6 cellular contexts compared by ENCODE assay signal in genomic region chr9:97214556-97214955, GRCh38.
DNase-seq lines count a peak whose midpoint lies in the region; FAIRE-seq and TF ChIP-seq lines count a peak whose summit lies in the region.
"Not testable (repeated sequence)": the region's sequence is repeated elsewhere in the genome, so short reads cannot be mapped to it uniquely, and the experiment has no call there.

No MANE protein-coding gene starts in this region.

- not testable (repeated sequence) for H3K79me1 ChIP-seq in H1 (ENCODE audit: low read depth, low read length)

- peaks cover 7 to 64% of the 10 kb centered on the region in 2 experiments; a peak in 3 of 4 replicates for H3K79me2 ChIP-seq in H1 (ENCODE audit: control insufficient read depth in 1 of 2, insufficient read depth in 2 of 2, low read length in 2 of 2)

- H3K56ac ChIP-seq in H1 (replicated peaks; ENCODE audit: insufficient read length, low read depth, low read length) = not testable (repeated sequence)

- peak overlapping the region; percentile 38 for H3K4me3 ChIP-seq in H7 (ENCODE audit: insufficient read depth, low read depth, low read length)
- H3K4me3 ChIP-seq in HUES6 (ENCODE audit: low read depth, low read length) = peak overlapping the region; percentile 69
- peak overlapping the region; percentile 62 to 78 (median 76) for H3K4me3 ChIP-seq in H1 (ENCODE audit: extremely low read depth in 1 of 4, insufficient read depth in 2 of 4, low read depth in 3 of 4, low read length in 4 of 4)
- H3K4me3 ChIP-seq in iPS-15b (ENCODE audit: low read depth, low read length) = peak overlapping the region; percentile 41
- H3K4me3 ChIP-seq in iPS-20b (ENCODE audit: low read length) = peak overlapping the region; percentile 83

- DNase-seq in H7 = not testable (repeated sequence)
- DNase-seq in H1 (ENCODE audit: low read depth in 1 of 2, low spot score in 2 of 2) (peak in 1 of 2 experiments; percentile 66), iPS DF 4.7 (ENCODE audit: extremely low read depth, low spot score) (peak; percentile 46)

- H2BK12ac ChIP-seq in H1 (ENCODE audit: low read depth, low read length) = not testable (repeated sequence)

- not testable (repeated sequence) for TF ChIP-seq RAD21 in H1 (IDR thresholded peaks at IDR 0.05 in 1 of 2, conservative IDR thresholded peaks at IDR 0.05 in 1 of 2; ENCODE audit: low read depth in 2 of 2, low read length in 2 of 2)

- peak overlapping the region; percentile 95 for H3K9ac ChIP-seq in HUES6 (ENCODE audit: low read length)
- H3K9ac ChIP-seq in H1 (replicated peaks in 1 of 4; ENCODE audit: extremely low read depth in 1 of 4, low read depth in 3 of 4, low read length in 3 of 4) = not testable (repeated sequence)
- peak overlapping the region; percentile 95 for H3K9ac ChIP-seq in iPS-15b (ENCODE audit: low read depth, low read length)
- peak overlapping the region; percentile 88; the same call in 1 of the 2 replicates for H3K9ac ChIP-seq in iPS-20b (ENCODE audit: low read depth, low read length)

- H3K4ac ChIP-seq in H1 (replicated peaks; ENCODE audit: insufficient read length, low read depth, low read length) = not testable (repeated sequence)

- H3K18ac ChIP-seq in H1 (ENCODE audit: extremely low read depth, low read length) = not testable (repeated sequence)

- H4K8ac ChIP-seq in H1 (ENCODE audit: extremely low read depth, insufficient read depth, low read length) = not testable (repeated sequence)

- H3K4me1 ChIP-seq in HUES6 (ENCODE audit: control insufficient read depth, insufficient read depth, low read length); H1 (replicated peaks in 1 of 4; ENCODE audit: control insufficient read depth in 3 of 4, insufficient read depth in 4 of 4, low read length in 3 of 4); iPS-15b (ENCODE audit: control insufficient read depth, insufficient read depth, low read length); iPS-20b (ENCODE audit: insufficient read depth, low read length): not testable (repeated sequence)

- H4K20me1 ChIP-seq in H1 (replicated peaks in 1 of 2; ENCODE audit: control insufficient read depth in 1 of 2, insufficient read depth in 2 of 2, low read length in 2 of 2) = not testable (repeated sequence)

- not testable (repeated sequence) for H2BK20ac ChIP-seq in H1 (ENCODE audit: low read length)

- TF ChIP-seq EP300 in H1 (IDR thresholded peaks at IDR 0.05; ENCODE audit: borderline replicate concordance in 1 of 2, low read depth in 2 of 2, low read length in 2 of 2) = not testable (repeated sequence)

- H3K23me2 ChIP-seq in H1 (ENCODE audit: low read depth, low read length) = not testable (repeated sequence)

- WGBS in H1 (ENCODE audit: extremely low coverage in 1 of 2, insufficient coverage in 1 of 2, insufficient read length in 1 of 2, insufficient replicate concordance in 2 of 2, low coverage in 1 of 2, low lambda C conversion rate in 2 of 2, missing lambda C conversion rate in 1 of 2), 2 experiments = 1% methylated on average over 6 of the region's 6 CpGs; no CpG with 5 or more reads in 1 of the 2 experiments

- FAIRE-seq in H1 (lab: Jason Lieb, UNC) = not testable (repeated sequence)

- H2BK15ac ChIP-seq in H1 (ENCODE audit: low read length) = not testable (repeated sequence)

- H2BK5ac ChIP-seq in H1 (ENCODE audit: low read depth, low read length) = not testable (repeated sequence)

- POLR2A ChIA-PET in H1 (lab: Charles Lee; ENCODE audit: partially characterized antibody) = not testable (repeated sequence)

- H3K27me3 ChIP-seq in H7 (ENCODE audit: control insufficient read depth, insufficient read depth, low read length); HUES6 (ENCODE audit: control insufficient read depth, insufficient read depth, low read length); H1 (replicated peaks in 1 of 4; ENCODE audit: control insufficient read depth in 3 of 4, extremely low read depth in 1 of 4, insufficient read depth in 3 of 4, low read length in 3 of 4); iPS-15b (ENCODE audit: control insufficient read depth, insufficient read depth, low read length); iPS-20b (ENCODE audit: insufficient read depth, low read length): not testable (repeated sequence)

- H3K36me3 ChIP-seq in H7 (replicated peaks; ENCODE audit: control insufficient read depth, insufficient read depth, low read length); iPS-15b (ENCODE audit: control insufficient read depth, insufficient read depth, low read length): not testable (repeated sequence)
- H3K36me3 ChIP-seq in HUES6 (ENCODE audit: control insufficient read depth, insufficient read depth, low read length) (peaks cover 13% of the 10 kb centered on the region), H1 (ENCODE audit: control insufficient read depth in 2 of 4, insufficient read depth in 4 of 4, low read length in 3 of 4) (peaks cover 0 to 16% (median 7%) of the 10 kb centered on the region in 4 experiments; a peak in 4 of 8 replicates), iPS-20b (ENCODE audit: insufficient read depth, low read depth, low read length) (peaks cover 13% of the 10 kb centered on the region)

- H4K5ac ChIP-seq in H1 (ENCODE audit: insufficient read length, low read depth, low read length) = not testable (repeated sequence)

- H3K9me3 ChIP-seq in HUES6 (ENCODE audit: control insufficient read depth, insufficient read depth, low read depth, low read length); H1 (ENCODE audit: insufficient read depth in 2 of 2, low read depth in 1 of 2, low read length in 1 of 2); iPS-15b (ENCODE audit: control insufficient read depth, insufficient read depth, low read length); iPS-20b (ENCODE audit: insufficient read depth, low read depth, low read length): not testable (repeated sequence)

- H2AFZ ChIP-seq in H1 (ENCODE audit: low read length) = not testable (repeated sequence)

- peak overlapping the region; percentile 49 to 63 for H3K4me2 ChIP-seq in H1 (ENCODE audit: insufficient read depth in 1 of 2, low read depth in 2 of 2, low read length in 2 of 2)

- TF ChIP-seq CTCF in H1 (IDR thresholded peaks at IDR 0.05; ENCODE audit: control extremely low read depth in 1 of 3, insufficient read depth in 1 of 3, low read depth in 1 of 3, low read length in 3 of 3) = not testable (repeated sequence)

- peak overlapping the region; percentile 77; the same call in 1 of the 2 replicates for H3K27ac ChIP-seq in HUES6 (ENCODE audit: low read depth, low read length)
- not testable (repeated sequence) for H3K27ac ChIP-seq in H1 (ENCODE audit: low read depth, low read length); iPS-20b (ENCODE audit: low read length)

- H2AK5ac ChIP-seq in H1 (ENCODE audit: low read depth, low read length) = not testable (repeated sequence)

- TF ChIP-seq POLR2A in H1 (IDR thresholded peaks at IDR 0.05; ENCODE audit: control extremely low read depth in 1 of 2, low read depth in 2 of 2, low read length in 2 of 2) = peak in 1 of 2 experiments; percentile 39; a peak in 2 of 3 replicates

- not testable (repeated sequence) for H3K14ac ChIP-seq in H1 (ENCODE audit: insufficient read length)

- not testable (repeated sequence) for H3K23ac ChIP-seq in H1 (ENCODE audit: insufficient read length)

- CTCF ChIA-PET in H1 (lab: Charles Lee; ENCODE audit: partially characterized antibody) = not testable (repeated sequence)

- not testable (repeated sequence) for H4K91ac ChIP-seq in H1 (replicated peaks; ENCODE audit: insufficient read length, low read length)

- H2BK120ac ChIP-seq in H1 (replicated peaks; ENCODE audit: low read depth, low read length) = not testable (repeated sequence)

TF ChIP-seq in H1, 55 proteins besides CTCF, POLR2A, EP300 and RAD21:
- TF ChIP-seq POLR2AphosphoS5 (IDR thresholded peaks at IDR 0.05; ENCODE audit: low read depth, low read length) (peak; percentile 4; the same call in 1 of the 2 replicates), SIN3A (conservative IDR thresholded peaks at IDR 0.05 in 1 of 2, IDR thresholded peaks at IDR 0.05 in 1 of 2; ENCODE audit: low read depth in 1 of 2, low read length in 2 of 2) (peak in 1 of 2 experiments; percentile 31; a peak in 1 of 4 replicates), TAF1 (IDR thresholded peaks at IDR 0.05; ENCODE audit: low read depth, low read length) (0 out of 2 replicates have a peak, but pooled peaks have one; percentile 40), TBP (IDR thresholded peaks at IDR 0.05; ENCODE audit: low read depth, low read length) (peak; percentile 25; the same call in 1 of the 2 replicates)
